In the genomic region with DNA sequence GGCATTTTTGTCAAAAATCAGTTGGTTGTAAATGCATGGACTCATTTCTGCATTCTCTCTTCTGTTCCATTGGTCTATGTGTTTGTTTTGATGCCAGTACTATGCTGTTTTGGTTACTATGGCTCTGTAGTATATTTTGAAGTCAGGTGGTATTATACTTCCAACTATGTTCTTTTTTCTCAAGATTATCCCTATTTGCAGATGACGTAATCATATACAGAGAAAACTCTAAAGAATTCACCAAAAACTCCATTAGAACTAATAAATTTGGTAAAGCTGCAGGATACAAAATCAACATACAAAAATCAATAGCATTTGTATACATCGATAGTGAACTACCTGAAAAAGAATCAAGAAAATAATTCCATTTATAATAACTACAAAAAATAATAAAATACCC, we compare ENCODE assay signal across 27 cellular contexts.
"Had no signal": no experiment of that assay in that cellular context is flagged by ENCODE, and none has a peak within 500 bp of the region (broad histone marks: within the 10 kb centered on the region; RNA-seq: fewer than 3 reads in every experiment).

No MANE protein-coding gene starts in this region.

- H3K4me1 ChIP-seq: stomach, suprapubic skin, testis, thyroid gland, tibial artery, tibial nerve, transverse colon, upper lobe of left lung, upper lobe of right lung, uterus, vagina had no signal

- H3K36me3 ChIP-seq: stomach, suprapubic skin, thoracic aorta, thyroid gland, tibial artery, tibial nerve, transverse colon, upper lobe of left lung, upper lobe of right lung, uterus, vagina had no signal

- DNase-seq: stimulated activated CD4-positive, alpha-beta T cell treated with anti-CD3 and anti-CD28 coated beads, Interleukin-2, amount 100 ng/mL, for 48 hours; stimulated activated CD4-positive, alpha-beta T cell treated with anti-CD3 and anti-CD28 coated beads, Interleukin-4, amount 100 ng/mL, for 1 hour; stimulated activated CD4-positive, alpha-beta T cell treated with anti-CD3 and anti-CD28 coated beads, Interleukin-4, amount 100 ng/mL, for 24 hours; stimulated activated CD4-positive, alpha-beta T cell treated with anti-CD3 and anti-CD28 coated beads, Interleukin-4, amount 100 ng/mL, for 4 hours; stimulated activated CD8-positive, alpha-beta memory T cell treated with anti-CD3 and anti-CD28 coated beads, Interleukin-4, amount 100 ng/mL, for 48 hours; stimulated activated naive B cell treated with anti-CD40 and anti-IgM and Interleukin-4, amounts not matched to agents 10 μg/mL and 1 μg/mL and 100 μg/mL, for 72 hours; stimulated activated naive CD4-positive, alpha-beta T cell; stimulated activated naive CD4-positive, alpha-beta T cell treated with Interleukin-2 at 50 U/mL for 16 hours; stimulated activated naive CD8-positive, alpha-beta T cell treated with anti-CD3 and anti-CD28 coated beads, Interleukin-15, amount 100 ng/mL, for 72 hours; stimulated activated naive CD8-positive, alpha-beta T cell treated with anti-CD3 and anti-CD28 coated beads, Interleukin-15, Interleukin-2, amounts not matched to agents 100 U/mL and 50 U/mL, for 24 hours; stomach; substantia nigra; testis; thyroid gland; tibial artery; transverse colon; trophoblast cell; upper lobe of left lung; upper lobe of right lung; uterus had no signal

- H3K27ac ChIP-seq: stomach, suprapubic skin, testis, thoracic aorta, thyroid gland, tibial artery, tibial nerve, transverse colon, upper lobe of left lung, upper lobe of right lung, uterus, vagina had no signal

- H3K9me3 ChIP-seq: suprapubic skin, testis, thyroid gland, transverse colon, upper lobe of right lung, uterus, vagina had no signal

- ATAC-seq: stimulated activated effector memory CD8-positive, alpha-beta T cell treated with anti-CD3 and anti-CD28 coated beads, Interleukin-12 subunit alpha, Interleukin-12 subunit beta, amount 100 ng/mL, for 72 hours; stimulated activated memory B cell treated with anti-CD40 and anti-IgM and Interleukin-4, amounts not matched to agents 10 μg/mL and 1 μg/mL and 100 μg/mL, for 72 hours; stimulated activated naive B cell treated with anti-CD40 and anti-IgM and Interleukin-4, amounts not matched to agents 10 μg/mL and 1 μg/mL and 100 μg/mL, for 72 hours; stimulated activated naive CD8-positive, alpha-beta T cell treated with anti-CD3 and anti-CD28 coated beads, Interleukin-15, amount 100 ng/mL, for 72 hours; stimulated activated naive CD8-positive, alpha-beta T cell treated with anti-CD3 and anti-CD28 coated beads, Interleukin-15, Interleukin-2, amounts not matched to agents 100 U/mL and 50 U/mL, for 24 hours; upper lobe of right lung had no signal

- H3K4me3 ChIP-seq: stomach, suprapubic skin, testis, thoracic aorta, thyroid gland, tibial artery, tibial nerve, transverse colon, upper lobe of left lung, upper lobe of right lung, uterus, vagina had no signal

- FAIRE-seq: urothelium cell line had no signal

- H3K27me3 ChIP-seq: stomach, suprapubic skin, testis, thyroid gland, tibial artery, tibial nerve, transverse colon, upper lobe of left lung, upper lobe of right lung, uterus, vagina had no signal
